Comparison of ENCODE assay signal across 3 cellular contexts in genomic region chr1:162259859-162260455, GRCh38.
TF ChIP-seq lines count a peak whose summit lies in the region.

No MANE protein-coding gene starts in this region.

TF ChIP-seq in HepG2, 621 proteins besides CTCF, POLR2A, EP300 and RAD21:
- TF ChIP-seq CEBPB (IDR thresholded peaks at IDR 0.05; ENCODE audit: borderline replicate concordance, low read depth, low read length) (peak; percentile 60), RFX3 (CRISPR knock-in tag; IDR thresholded peaks at IDR 0.05) (no peak), ATF7 (IDR thresholded peaks at IDR 0.05) (peak; percentile 65), ATF7 (CRISPR knock-in tag; IDR thresholded peaks at IDR 0.05) (no peak), CEBPG (CRISPR knock-in tag; IDR thresholded peaks at IDR 0.05) (0 out of 2 replicates have a peak, but pooled peaks have one; percentile 12)

TF ChIP-seq in IMR-90, 13 proteins besides CTCF, POLR2A, EP300 and RAD21:
- TF ChIP-seq RFX5 (IDR thresholded peaks at IDR 0.05; ENCODE audit: low read depth, low read length) (no peak), CEBPB (IDR thresholded peaks at IDR 0.05; ENCODE audit: low read depth, low read length) (peak; percentile 58), MXI1 (IDR thresholded peaks at IDR 0.05; ENCODE audit: borderline replicate concordance, low read depth, low read length) (no peak)

TF ChIP-seq in neural cell, 6 proteins besides CTCF, POLR2A, EP300 and RAD21:
- TF ChIP-seq EZH2 (IDR thresholded peaks at IDR 0.05; ENCODE audit: borderline replicate concordance, insufficient read depth, low read length, poor library complexity, severe bottlenecking) (no peak), REST (IDR thresholded peaks at IDR 0.05; ENCODE audit: borderline replicate concordance) (no peak), POLR2AphosphoS5 (IDR thresholded peaks at IDR 0.05) (no peak), SMC3 (conservative IDR thresholded peaks at IDR 0.05; ENCODE audit: poor library complexity) (no peak), TAF1 (IDR thresholded peaks at IDR 0.05; ENCODE audit: low read depth) (no peak), MXI1 (conservative IDR thresholded peaks at IDR 0.05; ENCODE audit: poor library complexity, severe bottlenecking) (no peak)
TF ChIP-seq in neural cell: peak in this region for 0.
